1 cellular context compared by ENCODE assay signal in the genomic region with DNA sequence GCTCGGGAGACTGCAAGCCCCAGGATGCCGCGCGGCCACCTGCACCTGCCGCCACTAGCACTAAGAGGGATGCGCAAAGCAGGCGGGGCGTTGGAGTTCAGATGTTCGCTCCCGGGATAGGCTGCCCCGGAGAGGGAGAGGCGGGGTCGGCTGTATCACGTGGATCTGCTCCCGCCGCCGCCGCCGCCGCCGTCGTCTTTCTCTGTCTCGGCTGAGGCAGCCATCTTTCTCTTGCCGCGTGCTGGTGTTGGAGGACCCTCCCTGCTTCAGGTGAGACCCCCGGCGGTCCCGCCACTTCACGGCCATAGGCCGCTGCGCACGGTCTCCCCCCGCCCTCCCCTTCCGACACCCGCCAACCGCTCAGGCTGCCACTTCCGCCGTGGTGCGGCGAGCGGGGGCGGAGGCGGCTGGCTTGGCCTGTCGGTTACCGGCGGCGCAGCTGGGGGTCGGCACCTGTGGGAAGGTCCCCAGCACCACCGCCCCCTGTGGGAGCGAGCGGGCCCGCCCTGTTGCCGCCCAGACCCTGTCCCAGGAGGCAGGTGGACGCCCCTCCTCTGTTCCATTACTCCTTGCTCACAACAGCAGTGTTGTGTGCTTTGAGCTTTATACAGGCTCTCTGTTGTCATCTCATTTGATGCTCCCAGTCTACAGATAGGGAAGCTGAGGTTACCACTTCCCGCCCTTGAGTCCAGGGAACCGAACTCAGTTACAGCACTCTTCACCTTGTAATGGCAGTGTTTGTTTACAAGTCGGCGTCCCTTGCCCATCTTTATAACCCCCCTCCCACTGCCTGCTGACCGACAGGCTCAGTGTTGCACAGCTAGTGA.
TF ChIP-seq lines count a peak whose summit lies in the region.

A gene (plus strand): TSS at position 186 of the 827 bp plus-strand sequence. CDS start 3,553 bp downstream, outside the sequence.

TF ChIP-seq in K562, 482 proteins besides CTCF, POLR2A, EP300 and RAD21 (continued from another document and continues in another):
- TF ChIP-seq, protein P1, sequence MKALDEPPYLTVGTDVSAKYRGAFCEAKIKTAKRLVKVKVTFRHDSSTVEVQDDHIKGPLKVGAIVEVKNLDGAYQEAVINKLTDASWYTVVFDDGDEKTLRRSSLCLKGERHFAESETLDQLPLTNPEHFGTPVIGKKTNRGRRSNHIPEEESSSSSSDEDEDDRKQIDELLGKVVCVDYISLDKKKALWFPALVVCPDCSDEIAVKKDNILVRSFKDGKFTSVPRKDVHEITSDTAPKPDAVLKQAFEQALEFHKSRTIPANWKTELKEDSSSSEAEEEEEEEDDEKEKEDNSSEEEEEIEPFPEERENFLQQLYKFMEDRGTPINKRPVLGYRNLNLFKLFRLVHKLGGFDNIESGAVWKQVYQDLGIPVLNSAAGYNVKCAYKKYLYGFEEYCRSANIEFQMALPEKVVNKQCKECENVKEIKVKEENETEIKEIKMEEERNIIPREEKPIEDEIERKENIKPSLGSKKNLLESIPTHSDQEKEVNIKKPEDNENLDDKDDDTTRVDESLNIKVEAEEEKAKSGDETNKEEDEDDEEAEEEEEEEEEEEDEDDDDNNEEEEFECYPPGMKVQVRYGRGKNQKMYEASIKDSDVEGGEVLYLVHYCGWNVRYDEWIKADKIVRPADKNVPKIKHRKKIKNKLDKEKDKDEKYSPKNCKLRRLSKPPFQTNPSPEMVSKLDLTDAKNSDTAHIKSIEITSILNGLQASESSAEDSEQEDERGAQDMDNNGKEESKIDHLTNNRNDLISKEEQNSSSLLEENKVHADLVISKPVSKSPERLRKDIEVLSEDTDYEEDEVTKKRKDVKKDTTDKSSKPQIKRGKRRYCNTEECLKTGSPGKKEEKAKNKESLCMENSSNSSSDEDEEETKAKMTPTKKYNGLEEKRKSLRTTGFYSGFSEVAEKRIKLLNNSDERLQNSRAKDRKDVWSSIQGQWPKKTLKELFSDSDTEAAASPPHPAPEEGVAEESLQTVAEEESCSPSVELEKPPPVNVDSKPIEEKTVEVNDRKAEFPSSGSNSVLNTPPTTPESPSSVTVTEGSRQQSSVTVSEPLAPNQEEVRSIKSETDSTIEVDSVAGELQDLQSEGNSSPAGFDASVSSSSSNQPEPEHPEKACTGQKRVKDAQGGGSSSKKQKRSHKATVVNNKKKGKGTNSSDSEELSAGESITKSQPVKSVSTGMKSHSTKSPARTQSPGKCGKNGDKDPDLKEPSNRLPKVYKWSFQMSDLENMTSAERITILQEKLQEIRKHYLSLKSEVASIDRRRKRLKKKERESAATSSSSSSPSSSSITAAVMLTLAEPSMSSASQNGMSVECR (CRISPR knock-in tag; IDR thresholded peaks at IDR 0.05) = peak; percentile 96
- TF ChIP-seq NCOA6 (IDR thresholded peaks at IDR 0.05) (no peak), ZNF75A (CRISPR knock-in tag; IDR thresholded peaks at IDR 0.05) (no peak), POLR3A (IDR thresholded peaks at IDR 0.05; ENCODE audit: borderline replicate concordance, extremely low read depth, insufficient read depth, insufficient read length) (no peak), NFYB (IDR thresholded peaks at IDR 0.05; ENCODE audit: extremely low read depth, insufficient read length) (no peak), CBX1 (IDR thresholded peaks at IDR 0.05; ENCODE audit: low read depth) (peak; percentile 92; the same call in 1 of the 2 replicates), EP400 (IDR thresholded peaks at IDR 0.05) (peak; percentile 100), NONO (IDR thresholded peaks at IDR 0.05; ENCODE audit: low read depth in 2 of 2, low read length in 1 of 2) (peak; percentile 10 to 43; a peak in 2 of 4 replicates), ESRRB (CRISPR knock-in tag; IDR thresholded peaks at IDR 0.05; ENCODE audit: borderline replicate concordance) (no peak), TEAD4 (IDR thresholded peaks at IDR 0.05; ENCODE audit: low read length) (no peak), TEAD4 (CRISPR knock-in tag; IDR thresholded peaks at IDR 0.05; ENCODE audit: borderline replicate concordance) (peak; percentile 79; the same call in 1 of the 2 replicates), RBBP5 (IDR thresholded peaks at IDR 0.05; ENCODE audit: borderline replicate concordance, insufficient read depth, low read length, poor library complexity, severe bottlenecking) (peak; percentile 95), ETV6 (IDR thresholded peaks at IDR 0.05; ENCODE audit: borderline replicate concordance in 1 of 2, low read depth in 2 of 2, low read length in 1 of 2) (no peak), ETV6 (CRISPR knock-in tag; IDR thresholded peaks at IDR 0.05; ENCODE audit: borderline replicate concordance) (no peak), SIX5 (IDR thresholded peaks at IDR 0.05; ENCODE audit: borderline replicate concordance in 1 of 2, insufficient read depth in 1 of 2, low read depth in 1 of 2, low read length in 2 of 2) (peak; percentile 33 to 42; a peak in 2 of 4 replicates), CBFA2T2 (conservative IDR thresholded peaks at IDR 0.05) (no peak), ZNF184 (CRISPR knock-in tag; IDR thresholded peaks at IDR 0.05) (no peak), CHD2 (IDR thresholded peaks at IDR 0.05; ENCODE audit: low read depth, low read length) (no peak), ZSCAN32 (CRISPR knock-in tag; IDR thresholded peaks at IDR 0.05) (no peak), ZNF445 (CRISPR knock-in tag; IDR thresholded peaks at IDR 0.05; ENCODE audit: low read depth) (no peak), ZNF766 (CRISPR knock-in tag; conservative IDR thresholded peaks at IDR 0.05) (no peak; the same call in 1 of the 2 replicates)
- TF ChIP-seq, protein P2, sequence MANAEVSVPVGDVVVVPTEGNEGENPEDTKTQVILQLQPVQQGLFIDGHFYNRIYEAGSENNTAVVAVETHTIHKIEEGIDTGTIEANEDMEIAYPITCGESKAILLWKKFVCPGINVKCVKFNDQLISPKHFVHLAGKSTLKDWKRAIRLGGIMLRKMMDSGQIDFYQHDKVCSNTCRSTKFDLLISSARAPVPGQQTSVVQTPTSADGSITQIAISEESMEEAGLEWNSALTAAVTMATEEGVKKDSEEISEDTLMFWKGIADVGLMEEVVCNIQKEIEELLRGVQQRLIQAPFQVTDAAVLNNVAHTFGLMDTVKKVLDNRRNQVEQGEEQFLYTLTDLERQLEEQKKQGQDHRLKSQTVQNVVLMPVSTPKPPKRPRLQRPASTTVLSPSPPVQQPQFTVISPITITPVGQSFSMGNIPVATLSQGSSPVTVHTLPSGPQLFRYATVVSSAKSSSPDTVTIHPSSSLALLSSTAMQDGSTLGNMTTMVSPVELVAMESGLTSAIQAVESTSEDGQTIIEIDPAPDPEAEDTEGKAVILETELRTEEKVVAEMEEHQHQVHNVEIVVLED (CRISPR knock-in tag; IDR thresholded peaks at IDR 0.05) = peak; percentile 1; the same call in 1 of the 2 replicates
- TF ChIP-seq, protein P3, sequence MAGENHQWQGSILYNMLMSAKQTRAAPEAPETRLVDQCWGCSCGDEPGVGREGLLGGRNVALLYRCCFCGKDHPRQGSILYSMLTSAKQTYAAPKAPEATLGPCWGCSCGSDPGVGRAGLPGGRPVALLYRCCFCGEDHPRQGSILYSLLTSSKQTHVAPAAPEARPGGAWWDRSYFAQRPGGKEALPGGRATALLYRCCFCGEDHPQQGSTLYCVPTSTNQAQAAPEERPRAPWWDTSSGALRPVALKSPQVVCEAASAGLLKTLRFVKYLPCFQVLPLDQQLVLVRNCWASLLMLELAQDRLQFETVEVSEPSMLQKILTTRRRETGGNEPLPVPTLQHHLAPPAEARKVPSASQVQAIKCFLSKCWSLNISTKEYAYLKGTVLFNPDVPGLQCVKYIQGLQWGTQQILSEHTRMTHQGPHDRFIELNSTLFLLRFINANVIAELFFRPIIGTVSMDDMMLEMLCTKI (IDR thresholded peaks at IDR 0.05; ENCODE audit: partially characterized antibody) = no peak
- TF ChIP-seq, protein P4, sequence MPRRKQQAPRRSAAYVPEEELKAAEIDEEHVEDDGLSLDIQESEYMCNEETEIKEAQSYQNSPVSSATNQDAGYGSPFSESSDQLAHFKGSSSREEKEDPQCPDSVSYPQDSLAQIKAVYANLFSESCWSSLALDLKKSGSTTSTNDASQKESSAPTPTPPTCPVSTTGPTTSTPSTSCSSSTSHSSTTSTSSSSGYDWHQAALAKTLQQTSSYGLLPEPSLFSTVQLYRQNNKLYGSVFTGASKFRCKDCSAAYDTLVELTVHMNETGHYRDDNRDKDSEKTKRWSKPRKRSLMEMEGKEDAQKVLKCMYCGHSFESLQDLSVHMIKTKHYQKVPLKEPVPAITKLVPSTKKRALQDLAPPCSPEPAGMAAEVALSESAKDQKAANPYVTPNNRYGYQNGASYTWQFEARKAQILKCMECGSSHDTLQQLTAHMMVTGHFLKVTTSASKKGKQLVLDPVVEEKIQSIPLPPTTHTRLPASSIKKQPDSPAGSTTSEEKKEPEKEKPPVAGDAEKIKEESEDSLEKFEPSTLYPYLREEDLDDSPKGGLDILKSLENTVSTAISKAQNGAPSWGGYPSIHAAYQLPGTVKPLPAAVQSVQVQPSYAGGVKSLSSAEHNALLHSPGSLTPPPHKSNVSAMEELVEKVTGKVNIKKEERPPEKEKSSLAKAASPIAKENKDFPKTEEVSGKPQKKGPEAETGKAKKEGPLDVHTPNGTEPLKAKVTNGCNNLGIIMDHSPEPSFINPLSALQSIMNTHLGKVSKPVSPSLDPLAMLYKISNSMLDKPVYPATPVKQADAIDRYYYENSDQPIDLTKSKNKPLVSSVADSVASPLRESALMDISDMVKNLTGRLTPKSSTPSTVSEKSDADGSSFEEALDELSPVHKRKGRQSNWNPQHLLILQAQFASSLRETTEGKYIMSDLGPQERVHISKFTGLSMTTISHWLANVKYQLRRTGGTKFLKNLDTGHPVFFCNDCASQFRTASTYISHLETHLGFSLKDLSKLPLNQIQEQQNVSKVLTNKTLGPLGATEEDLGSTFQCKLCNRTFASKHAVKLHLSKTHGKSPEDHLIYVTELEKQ (CRISPR knock-in tag; IDR thresholded peaks at IDR 0.05) = no peak
- TF ChIP-seq, protein P5, sequence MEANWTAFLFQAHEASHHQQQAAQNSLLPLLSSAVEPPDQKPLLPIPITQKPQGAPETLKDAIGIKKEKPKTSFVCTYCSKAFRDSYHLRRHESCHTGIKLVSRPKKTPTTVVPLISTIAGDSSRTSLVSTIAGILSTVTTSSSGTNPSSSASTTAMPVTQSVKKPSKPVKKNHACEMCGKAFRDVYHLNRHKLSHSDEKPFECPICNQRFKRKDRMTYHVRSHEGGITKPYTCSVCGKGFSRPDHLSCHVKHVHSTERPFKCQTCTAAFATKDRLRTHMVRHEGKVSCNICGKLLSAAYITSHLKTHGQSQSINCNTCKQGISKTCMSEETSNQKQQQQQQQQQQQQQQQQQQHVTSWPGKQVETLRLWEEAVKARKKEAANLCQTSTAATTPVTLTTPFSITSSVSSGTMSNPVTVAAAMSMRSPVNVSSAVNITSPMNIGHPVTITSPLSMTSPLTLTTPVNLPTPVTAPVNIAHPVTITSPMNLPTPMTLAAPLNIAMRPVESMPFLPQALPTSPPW (CRISPR knock-in tag; IDR thresholded peaks at IDR 0.05) = peak; percentile 92
- TF ChIP-seq, protein P6, sequence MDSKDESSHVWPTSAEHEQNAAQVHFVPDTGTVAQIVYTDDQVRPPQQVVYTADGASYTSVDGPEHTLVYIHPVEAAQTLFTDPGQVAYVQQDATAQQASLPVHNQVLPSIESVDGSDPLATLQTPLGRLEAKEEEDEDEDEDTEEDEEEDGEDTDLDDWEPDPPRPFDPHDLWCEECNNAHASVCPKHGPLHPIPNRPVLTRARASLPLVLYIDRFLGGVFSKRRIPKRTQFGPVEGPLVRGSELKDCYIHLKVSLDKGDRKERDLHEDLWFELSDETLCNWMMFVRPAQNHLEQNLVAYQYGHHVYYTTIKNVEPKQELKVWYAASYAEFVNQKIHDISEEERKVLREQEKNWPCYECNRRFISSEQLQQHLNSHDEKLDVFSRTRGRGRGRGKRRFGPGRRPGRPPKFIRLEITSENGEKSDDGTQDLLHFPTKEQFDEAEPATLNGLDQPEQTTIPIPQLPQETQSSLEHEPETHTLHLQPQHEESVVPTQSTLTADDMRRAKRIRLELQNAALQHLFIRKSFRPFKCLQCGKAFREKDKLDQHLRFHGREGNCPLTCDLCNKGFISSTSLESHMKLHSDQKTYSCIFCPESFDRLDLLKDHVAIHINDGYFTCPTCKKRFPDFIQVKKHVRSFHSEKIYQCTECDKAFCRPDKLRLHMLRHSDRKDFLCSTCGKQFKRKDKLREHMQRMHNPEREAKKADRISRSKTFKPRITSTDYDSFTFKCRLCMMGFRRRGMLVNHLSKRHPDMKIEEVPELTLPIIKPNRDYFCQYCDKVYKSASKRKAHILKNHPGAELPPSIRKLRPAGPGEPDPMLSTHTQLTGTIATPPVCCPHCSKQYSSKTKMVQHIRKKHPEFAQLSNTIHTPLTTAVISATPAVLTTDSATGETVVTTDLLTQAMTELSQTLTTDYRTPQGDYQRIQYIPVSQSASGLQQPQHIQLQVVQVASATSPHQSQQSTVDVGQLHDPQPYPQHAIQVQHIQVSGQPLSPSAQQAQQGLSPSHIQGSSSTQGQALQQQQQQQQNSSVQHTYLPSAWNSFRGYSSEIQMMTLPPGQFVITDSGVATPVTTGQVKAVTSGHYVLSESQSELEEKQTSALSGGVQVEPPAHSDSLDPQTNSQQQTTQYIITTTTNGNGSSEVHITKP (IDR thresholded peaks at IDR 0.05; ENCODE audit: partially characterized antibody) = no peak
- TF ChIP-seq, protein P7, sequence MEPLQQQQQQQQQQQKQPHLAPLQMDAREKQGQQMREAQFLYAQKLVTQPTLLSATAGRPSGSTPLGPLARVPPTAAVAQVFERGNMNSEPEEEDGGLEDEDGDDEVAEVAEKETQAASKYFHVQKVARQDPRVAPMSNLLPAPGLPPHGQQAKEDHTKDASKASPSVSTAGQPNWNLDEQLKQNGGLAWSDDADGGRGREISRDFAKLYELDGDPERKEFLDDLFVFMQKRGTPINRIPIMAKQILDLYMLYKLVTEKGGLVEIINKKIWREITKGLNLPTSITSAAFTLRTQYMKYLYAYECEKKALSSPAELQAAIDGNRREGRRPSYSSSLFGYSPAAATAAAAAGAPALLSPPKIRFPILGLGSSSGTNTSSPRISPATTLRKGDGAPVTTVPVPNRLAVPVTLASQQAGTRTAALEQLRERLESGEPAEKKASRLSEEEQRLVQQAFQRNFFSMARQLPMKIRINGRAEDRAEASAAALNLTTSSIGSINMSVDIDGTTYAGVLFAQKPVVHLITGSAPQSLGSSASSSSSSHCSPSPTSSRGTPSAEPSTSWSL (CRISPR knock-in tag; IDR thresholded peaks at IDR 0.05; ENCODE audit: borderline replicate concordance) = no peak
- TF ChIP-seq, protein P8, sequence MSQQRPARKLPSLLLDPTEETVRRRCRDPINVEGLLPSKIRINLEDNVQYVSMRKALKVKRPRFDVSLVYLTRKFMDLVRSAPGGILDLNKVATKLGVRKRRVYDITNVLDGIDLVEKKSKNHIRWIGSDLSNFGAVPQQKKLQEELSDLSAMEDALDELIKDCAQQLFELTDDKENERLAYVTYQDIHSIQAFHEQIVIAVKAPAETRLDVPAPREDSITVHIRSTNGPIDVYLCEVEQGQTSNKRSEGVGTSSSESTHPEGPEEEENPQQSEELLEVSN (IDR thresholded peaks at IDR 0.05; ENCODE audit: borderline replicate concordance in 1 of 2, extremely low read depth in 1 of 2, insufficient read depth in 1 of 2, insufficient read length in 1 of 2, low read depth in 1 of 2, low read length in 1 of 2, poor library complexity in 1 of 2, severe bottlenecking in 1 of 2) = peak; percentile 61 to 80
